Comparison of ENCODE assay signal across 1 cellular context in genomic region chr10:70106958-70107791, GRCh38.
TF ChIP-seq lines count a peak whose summit lies in the region.

No MANE protein-coding gene starts in this region.

TF ChIP-seq in H1, 55 proteins besides CTCF, POLR2A, EP300 and RAD21:
- TF ChIP-seq ZNF274 (IDR thresholded peaks at IDR 0.05; ENCODE audit: borderline replicate concordance, extremely low read depth, low read length) = no peak
- TF ChIP-seq MAX (IDR thresholded peaks at IDR 0.05) = peak; percentile 79
- no peak for TF ChIP-seq EZH2 (IDR thresholded peaks at IDR 0.05; ENCODE audit: low read depth, low read length, severe bottlenecking)
- peak; percentile 46; the same call in 1 of the 2 replicates for TF ChIP-seq ATF3 (IDR thresholded peaks at IDR 0.05; ENCODE audit: insufficient read depth, low read depth, low read length)
- peak; percentile 64; the same call in 1 of the 2 replicates for TF ChIP-seq GABPA (IDR thresholded peaks at IDR 0.05; ENCODE audit: borderline replicate concordance, insufficient read depth, low read length)
- TF ChIP-seq YY1 (IDR thresholded peaks at IDR 0.05; ENCODE audit: low read depth, low read length) = 0 out of 2 replicates have a peak, but pooled peaks have one; percentile 49
- peak; percentile 78 for TF ChIP-seq CREB1 (IDR thresholded peaks at IDR 0.05)
TF ChIP-seq in H1: peak in this region for 5.
